11 cellular contexts compared by ENCODE assay signal in genomic region chr2:567865-568638, GRCh38.
A peak's percentile ranks its signal among the peaks of the same experiment; 100 is the strongest.
DNase-seq lines count a peak whose midpoint lies in the region; ATAC-seq and TF ChIP-seq lines count a peak whose summit lies in the region.
"Had no signal": no experiment of that assay in that cellular context is flagged by ENCODE, and none has a peak within 500 bp of the region (broad histone marks: within the 10 kb centered on the region; RNA-seq: fewer than 3 reads in every experiment).

No MANE protein-coding gene starts in this region.

- no peak overlapping the region for H3K4me3 ChIP-seq in right atrium auricular region

- H3K9me3 Mint-ChIP-seq in activated CD4-positive, alpha-beta T cell treated with anti-CD3 and anti-CD28 coated beads, Interleukin-2, amount 10 ng/mL, durations not matched to agents 7 days and 5 days: peaks cover 2% of the 10 kb centered on the region

- CTCF ChIA-PET in activated CD4-positive, alpha-beta T cell treated with anti-CD3 and anti-CD28 coated beads, Interleukin-2, amount 10 ng/mL, durations not matched to agents 7 days and 5 days (lab: Charles Lee): interaction anchor here (1.5 kb wide), 2 partner anchors 19 to 99 kb away, joined by 4 read pairs; no protein-coding TSS in a partner anchor

- H3K36me3 Mint-ChIP-seq in activated CD4-positive, alpha-beta T cell treated with anti-CD3 and anti-CD28 coated beads, Interleukin-2, amount 10 ng/mL, durations not matched to agents 7 days and 5 days (ENCODE audit: low read depth): no peaks in the 10 kb centered on the region

- POLR2A ChIA-PET in activated CD4-positive, alpha-beta T cell treated with anti-CD3 and anti-CD28 coated beads, Interleukin-2, amount 10 ng/mL, durations not matched to agents 7 days and 5 days (lab: Charles Lee): no interaction called here

- TF ChIP-seq CTCF in right atrium auricular region (IDR thresholded peaks at IDR 0.05) (no peak), GM10266 (IDR thresholded peaks at IDR 0.05; ENCODE audit: control insufficient read depth, insufficient read depth, low read depth, missing control alignments) (no peak)

- H3K4me1 Mint-ChIP-seq in activated CD4-positive, alpha-beta T cell treated with anti-CD3 and anti-CD28 coated beads, Interleukin-2, amount 10 ng/mL, durations not matched to agents 7 days and 5 days: no peaks in the 10 kb centered on the region

- H3K27ac ChIP-seq in right atrium auricular region (peak overlapping the region in 1 of 2 donors; percentile 36), epithelial cell of prostate (peak overlapping the region; percentile 43)
- H3K27ac ChIP-seq: parathyroid adenoma had no signal

- no peaks in the 10 kb centered on the region for H3K36me3 ChIP-seq in right atrium auricular region

- H3K4me3 Mint-ChIP-seq in activated CD4-positive, alpha-beta T cell treated with anti-CD3 and anti-CD28 coated beads, Interleukin-2, amount 10 ng/mL, durations not matched to agents 7 days and 5 days: no peak overlapping the region

- H3K27me3 Mint-ChIP-seq in activated CD4-positive, alpha-beta T cell treated with anti-CD3 and anti-CD28 coated beads, Interleukin-2, amount 10 ng/mL, durations not matched to agents 7 days and 5 days: peaks cover 16% of the 10 kb centered on the region

- no peaks in the 10 kb centered on the region for H3K4me1 ChIP-seq in right atrium auricular region
- H3K4me1 ChIP-seq: parathyroid adenoma had no signal

- H3K27me3 ChIP-seq in right atrium auricular region: no peaks in the 10 kb centered on the region

- no peak for DNase-seq in Right ventricle myocardium superior
- no peak for DNase-seq in right atrium auricular region (ENCODE audit: low spot score)
- DNase-seq in epithelial cell of prostate (ENCODE audit: low read depth, low spot score): peak; percentile 48
- DNase-seq in myocyte (ENCODE audit: low read depth): peak; percentile 31
- DNase-seq in activated CD4-positive, alpha-beta T cell treated with anti-CD3 and anti-CD28 coated beads, Interleukin-2, amount 10 ng/mL, durations not matched to agents 7 days and 5 days: no peak
- no peak for DNase-seq in GM10266 (ENCODE audit: extremely low spot score)
- DNase-seq in NCI-H524 treated with DMSO at 0.1 percent for 48 hours (lab: John Stamatoyannopoulos, UW): no peak
- DNase-seq: activated CD4-positive, alpha-beta T cell treated with anti-CD3 and anti-CD28 coated beads for 4 hours; NCI-H1105 treated with DMSO at 0.1 percent for 48 hours had no signal

- intact Hi-C loops in Right ventricle myocardium superior (cut with DNase I): no loop called here

- ATAC-seq in Right ventricle myocardium superior (ENCODE audit: poor library complexity): peak; percentile 55
- no peak for ATAC-seq in HG03139 (IDR thresholded peaks at IDR 0.05; ENCODE audit: unreplicated experiment)

- H3K27ac Mint-ChIP-seq in activated CD4-positive, alpha-beta T cell treated with anti-CD3 and anti-CD28 coated beads, Interleukin-2, amount 10 ng/mL, durations not matched to agents 7 days and 5 days: no peak overlapping the region

- peaks cover 0 to 20% of the 10 kb centered on the region in 2 donors for H3K9me3 ChIP-seq in right atrium auricular region

Comparison
In these comparisons a context has a peak if more than half of its experiments do, and no peak if none do; other contexts are left out.
1. DNase-seq: peak in epithelial cell of prostate (single experiment) and myocyte (single experiment); none in Right ventricle myocardium superior (single experiment), right atrium auricular region (single experiment), activated CD4-positive, alpha-beta T cell treated with anti-CD3 and anti-CD28 coated beads, Interleukin-2, amount 10 ng/mL, durations not matched to agents 7 days and 5 days (single experiment), GM10266 (single experiment) and NCI-H524 treated with DMSO at 0.1 percent for 48 hours (single experiment).